ENCODE assay signal across 7 cellular contexts in the genomic region with DNA sequence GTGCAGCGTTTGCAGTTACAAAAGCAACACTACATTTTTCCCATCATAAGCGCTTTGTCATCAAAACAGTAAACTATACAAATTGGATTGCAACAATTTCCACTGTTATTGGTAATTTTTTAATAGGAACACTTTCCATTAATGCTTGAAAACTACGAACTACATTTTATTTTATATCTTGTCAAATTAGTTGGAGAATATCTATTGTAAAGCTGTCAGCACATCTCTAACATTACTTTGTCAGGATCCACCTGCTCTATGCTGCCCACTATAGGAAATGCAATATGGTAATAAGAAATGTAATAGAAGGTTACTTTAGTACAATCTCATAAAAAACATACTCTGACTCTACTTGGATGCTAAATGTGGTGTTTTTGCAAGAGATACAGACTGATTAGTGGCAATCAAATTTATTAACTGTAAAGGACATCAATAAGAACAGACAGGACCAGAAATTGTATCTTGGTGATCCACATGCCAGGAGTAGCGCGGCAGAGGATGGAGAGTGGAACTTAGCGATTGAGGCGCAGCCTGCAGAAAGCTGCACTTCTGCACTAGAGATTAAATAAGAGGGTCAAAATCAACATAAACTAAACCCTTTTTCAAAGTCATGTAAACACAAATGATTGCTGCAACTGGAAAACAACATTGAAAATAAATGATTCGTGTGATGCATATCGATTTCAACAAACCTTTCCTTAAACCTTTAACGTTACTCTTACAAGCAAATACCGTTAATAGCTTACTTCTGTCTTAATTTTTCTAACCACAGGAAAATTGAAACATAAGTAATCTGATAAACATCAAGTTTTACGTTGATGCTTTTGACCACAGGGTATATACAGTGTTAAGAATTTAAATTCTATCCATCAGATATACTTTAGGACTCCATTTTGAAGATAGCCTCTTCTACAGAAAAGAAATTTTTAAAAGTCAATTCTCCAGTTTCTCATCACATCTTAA. TPM values are rescaled to one million over a fixed set of nuclear protein-coding genes. Genes with fewer than 3 reads are reported as not detected.
DNase-seq lines count a peak whose midpoint lies in the region; ATAC-seq, FAIRE-seq and TF ChIP-seq lines count a peak whose summit lies in the region.

No MANE protein-coding gene starts in this region.

- DNase-seq in Daoy (ENCODE audit: low read depth): peak; percentile 33
- peak; percentile 43 for DNase-seq in HS-5 (ENCODE audit: low read depth)
- DNase-seq in NOMO-1 treated with DMSO at 0.1 percent for 48 hours (lab: John Stamatoyannopoulos, UW; ENCODE audit: unreplicated experiment): peak; percentile 53
- no peak for DNase-seq in GM12878 (ENCODE audit: low read depth, low spot score)
- DNase-seq in immature natural killer cell: peak; percentile 50 to 59 (median 51)
- DNase-seq in smooth muscle cell (lab: John Stamatoyannopoulos, UW; ENCODE audit: unreplicated experiment): no peak

- CTCF ChIA-PET in GM12878 (lab: Yijun Ruan, JAX): interaction anchor here (0.8 to 7.7 kb wide), 20 partner anchors 9 to 1306 kb away, joined by 3 to 109 read pairs (median 4); no protein-coding TSS in a partner anchor

- H3K27ac ChIP-seq in GM12878 (ENCODE audit: control insufficient read depth, insufficient read depth) (peak overlapping the region; percentile 95), smooth muscle cell (ENCODE audit: low read depth) (peak overlapping the region; percentile 93)

- peaks cover 14% of the 10 kb centered on the region for H3F3A ChIP-seq in smooth muscle cell (ENCODE audit: low read depth)

- TF ChIP-seq CTCF in GM12878 (IDR thresholded peaks at IDR 0.05 in 2 of 3, conservative IDR thresholded peaks at IDR 0.05 in 1 of 3; ENCODE audit: control insufficient read depth in 2 of 3, extremely low read depth in 1 of 3, insufficient read depth in 1 of 3, low read depth in 3 of 3, low read length in 3 of 3) (peak; percentile 67 to 74 (median 68)), smooth muscle cell (IDR thresholded peaks at IDR 0.05; ENCODE audit: borderline replicate concordance, insufficient read depth, poor library complexity, severe bottlenecking) (peak; percentile 64)

- POLR2A ChIA-PET in GM12878 (lab: Charles Lee): interaction anchor here (0.6 to 1.6 kb wide), 3 partner anchors 17 to 660 kb away, joined by 3 to 5 read pairs (median 3); no protein-coding TSS in a partner anchor

- H4K20me1 ChIP-seq in GM12878 (ENCODE audit: control insufficient read depth, insufficient read depth) (no peaks in the 10 kb centered on the region), smooth muscle cell (ENCODE audit: low read depth) (peaks cover 52% of the 10 kb centered on the region)

- peak overlapping the region; percentile 93 for H3K4me3 ChIP-seq in GM12878
- H3K4me3 ChIP-seq in smooth muscle cell: peak overlapping the region; percentile 87

- RAD21 ChIA-PET in GM12878 (lab: Charles Lee; ENCODE audit: unreplicated experiment): interaction anchor here (1.1 to 7.1 kb wide), 8 partner anchors 37 to 510 kb away, joined by 3 to 79 read pairs (median 4); a partner anchor contains a TSS

- H3K9ac ChIP-seq in GM12878 (ENCODE audit: control insufficient read depth, insufficient read depth, low read length) (peak overlapping the region; percentile 100), smooth muscle cell (ENCODE audit: low read depth) (peak overlapping the region; percentile 95)

- H3K9me3 ChIP-seq in GM12878 (replicated peaks; ENCODE audit: control insufficient read depth, insufficient read depth, low read length): no peaks in the 10 kb centered on the region
- H3K9me3 ChIP-seq in smooth muscle cell (replicated peaks; ENCODE audit: low read depth): no peaks in the 10 kb centered on the region

- peak overlapping the region; percentile 96 to 99 (median 98) for H3K27ac Mint-ChIP-seq in immature natural killer cell

- intact Hi-C loops in GM12878 (cut with micrococcal nuclease; ENCODE audit: unreplicated experiment): loop anchor here (2.0 to 10.0 kb wide), 4 partner anchors 57 to 541 kb away; a partner anchor contains a TSS

- H3K27me3 ChIP-seq in GM12878 (replicated peaks in 1 of 2; ENCODE audit: control insufficient read depth in 2 of 2, insufficient read depth in 2 of 2, low read length in 1 of 2): no peaks in the 10 kb centered on the region
- H3K27me3 ChIP-seq in smooth muscle cell (ENCODE audit: low read depth): no peaks in the 10 kb centered on the region

- peak overlapping the region; percentile 65; the same call in 1 of the 2 replicates for H3K4me2 ChIP-seq in GM12878 (ENCODE audit: control insufficient read depth, insufficient read depth)
- H3K4me2 ChIP-seq in smooth muscle cell: peak overlapping the region; percentile 85

- TSS peak; percentile 58 for BruUV-seq in GM12878 (replicated peaks; lab: Mats Ljungman, UMichigan)

- H3K9me3 Mint-ChIP-seq in immature natural killer cell: no peaks in the 10 kb centered on the region

- peak; percentile 64 for TF ChIP-seq RAD21 in GM12878 (IDR thresholded peaks at IDR 0.05; ENCODE audit: insufficient read depth, low read depth, low read length)

- peaks cover 10 to 38% (median 25%) of the 10 kb centered on the region in 3 donors for H3K27me3 Mint-ChIP-seq in immature natural killer cell (ENCODE audit: low read depth in 3 of 3)

- H3K79me2 ChIP-seq in GM12878 (ENCODE audit: control insufficient read depth, insufficient read depth, low read length) (peaks cover 72% of the 10 kb centered on the region), smooth muscle cell (ENCODE audit: low read depth) (peaks cover 56% of the 10 kb centered on the region)

- SMC1A ChIA-PET in GM12878 (lab: Charles Lee; ENCODE audit: uncharacterized antibody, unreplicated experiment): interaction anchor here (0.6 to 5.5 kb wide), 15 partner anchors 10 to 542 kb away, joined by 3 to 67 read pairs (median 3); a partner anchor contains a TSS

- no peak for TF ChIP-seq POLR2A in GM12878 (IDR thresholded peaks at IDR 0.05; ENCODE audit: low read depth, low read length)

- peaks cover 58 to 71% of the 10 kb centered on the region in 2 donors for H3K4me1 Mint-ChIP-seq in immature natural killer cell

- ATAC-seq in GM12878 (peak; percentile 11; the same call in 2 of the 3 replicates), HG03135 (IDR thresholded peaks at IDR 0.05; ENCODE audit: unreplicated experiment) (no peak)

- FAIRE-seq in GM12878 (lab: Jason Lieb, UNC): peak; percentile 64

- in situ Hi-C loops in GM12878 (cut with MboI): no loop called here

- WGBS in GM12878 (ENCODE audit: insufficient coverage, insufficient replicate concordance, low lambda C conversion rate, missing lambda C conversion rate): under 1% methylated on average over 12 of the region's 12 CpGs
- 13% methylated on average over 12 of the region's 12 CpGs for WGBS in smooth muscle cell (ENCODE audit: low lambda C conversion rate)

- H3K36me3 ChIP-seq in GM12878 (ENCODE audit: control insufficient read depth in 2 of 2, insufficient read depth in 2 of 2, low read length in 1 of 2): no peaks in the 10 kb centered on the region
- H3K36me3 ChIP-seq in smooth muscle cell (ENCODE audit: low read depth): no peaks in the 10 kb centered on the region

- no peak for TF ChIP-seq EP300 in GM12878 (IDR thresholded peaks at IDR 0.05; ENCODE audit: borderline replicate concordance in 1 of 2, control insufficient read depth in 1 of 2, low read depth in 2 of 2, low read length in 2 of 2)

- peaks cover 0 to 3% (median 0%) of the 10 kb centered on the region in 3 donors for H3K36me3 Mint-ChIP-seq in immature natural killer cell

- no peaks in the 10 kb centered on the region for H3K4me1 ChIP-seq in GM12878 (ENCODE audit: control insufficient read depth, insufficient read depth, low read length)
- H3K4me1 ChIP-seq in smooth muscle cell (ENCODE audit: low read depth): peaks cover 16% of the 10 kb centered on the region

- H3K4me3 Mint-ChIP-seq in immature natural killer cell: peak overlapping the region; percentile 98 to 100 (median 99)

- H2AFZ ChIP-seq in GM12878 (ENCODE audit: control insufficient read depth, low read depth, low read length): peak overlapping the region; percentile 94
- H2AFZ ChIP-seq in smooth muscle cell (ENCODE audit: low read depth): peak overlapping the region; percentile 97

TF ChIP-seq in GM12878, 131 proteins besides CTCF, POLR2A, EP300 and RAD21 (continues in another document):
- TF ChIP-seq SREBF1 (IDR thresholded peaks at IDR 0.05; ENCODE audit: low read length): no peak

RNA-seq across cellular contexts. Expression of a gene that starts 3.6 kb away (rescaled TPM):
- total RNA-seq in Daoy (2014; rRNA removed; shearing (Covaris generic)): 12.9 and 13.1 TPM in 2 replicates
- 223 and 230 TPM in 2 replicates for total RNA-seq in GM12878 (2013; cell fraction: nucleolus; rRNA removed)
- total RNA-seq in GM12878 (2014; rRNA removed): 20.6 and 20.7 TPM in 2 replicates
- 23.3 and 24.2 TPM in 2 replicates for total RNA-seq in GM12878 (2014; rRNA removed; fragmentation: Illumina TruSeq; extraction: Trizol)
- 19.8 and 21.3 TPM in 2 replicates for total RNA-seq in GM12878 (2021)
- 3.8 TPM for polyA plus RNA-seq in GM12878 (2011; ENCODE audit: low read depth)
- polyA plus RNA-seq in GM12878 (2011; rRNA removed): 29.8 and 30.2 TPM in 2 replicates
- polyA plus RNA-seq in GM12878 (2011; cell fraction: cytosol; rRNA removed): 18.6 and 19.1 TPM in 2 replicates
- polyA plus RNA-seq in GM12878 (2011; cell fraction: nucleus; rRNA removed): 29.1 and 41.0 TPM in 2 replicates
- 5.5 and 5.6 TPM in 2 replicates for polyA plus RNA-seq in GM12878 (2012)
- 13.5 and 13.6 TPM in 2 replicates for polyA plus RNA-seq in GM12878 (2014; fragmentation: Illumina TruSeq; extraction: Trizol)
- polyA plus RNA-seq in GM12878 (2014; fragmentation: Nextera tagmentation; extraction: Ambion mirVana): 10 to 100 TPM in 1 of 2 experiments, 1 to 10 TPM in 1; 9.7 to 24.7 TPM
- polyA plus RNA-seq in GM12878 (2014; rRNA removed): 8.5 and 9.2 TPM in 2 replicates
- polyA plus RNA-seq in GM12878 (2016; fragmentation: Nextera tagmentation; extraction: Ambion mirVana): 10 to 100 TPM; 16.5 to 20.0 TPM
- polyA minus RNA-seq in GM12878 (2011; rRNA and poly(A)+ RNA removed): 103 and 134 TPM in 2 replicates
- polyA minus RNA-seq in GM12878 (2011; cell fraction: cytosol; rRNA and poly(A)+ RNA removed): 21.1 and 27.6 TPM in 2 replicates
- polyA minus RNA-seq in GM12878 (2011; cell fraction: nucleus; rRNA and poly(A)+ RNA removed): 91.2 and 134 TPM in 2 replicates
- 10 to 100 TPM in 1 of 3 donors, 1 to 10 TPM in 2; 3.8 to 14.8 (median 4.3) TPM for polyA plus RNA-seq in immature natural killer cell
- 36.2 and 37.2 TPM in 2 replicates for total RNA-seq in smooth muscle cell
- 8.2 and 9.9 TPM in 2 replicates for polyA plus RNA-seq in smooth muscle cell

Comparison
In these comparisons a context has a peak if more than half of its experiments do, and no peak if none do; other contexts are left out.
1. DNase-seq: peak in Daoy (single experiment), HS-5 (single experiment), NOMO-1 treated with DMSO at 0.1 percent for 48 hours (single experiment) and immature natural killer cell (3 of 3); none in GM12878 (single experiment) and smooth muscle cell (single experiment).